Comparison of ENCODE assay signal across 9 cellular contexts in the genomic region with DNA sequence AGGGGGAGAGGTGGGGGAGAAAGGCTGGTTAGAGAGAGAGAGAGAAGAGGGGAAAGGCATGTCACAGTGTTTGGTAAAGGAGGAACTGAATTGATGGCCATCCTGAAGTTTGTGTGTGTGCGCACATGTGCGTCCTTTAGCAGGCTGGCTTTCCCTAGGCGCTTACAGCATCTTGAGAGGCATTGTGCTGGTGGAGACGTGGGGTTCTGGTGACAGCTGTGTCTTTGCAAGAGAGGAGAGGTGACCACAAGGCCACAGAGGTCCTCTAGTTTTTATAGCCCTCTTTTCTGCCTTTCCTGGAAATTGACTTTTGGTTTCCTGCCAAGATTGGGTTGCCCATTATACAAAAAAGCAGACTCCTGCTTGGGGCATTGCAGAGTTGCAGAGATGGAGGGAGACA.
DNase-seq lines count a peak whose midpoint lies in the region; ATAC-seq, FAIRE-seq and TF ChIP-seq lines count a peak whose summit lies in the region.
"Had no signal": no experiment of that assay in that cellular context is flagged by ENCODE, and none has a peak within 500 bp of the region (broad histone marks: within the 10 kb centered on the region; RNA-seq: fewer than 3 reads in every experiment).

No MANE protein-coding gene starts in this region.

- H3K27ac ChIP-seq in H1 (ENCODE audit: low read depth, low read length) (no peak overlapping the region), skin epidermis (peak overlapping the region in 15 of 21 experiments; percentile 8 to 92 (median 64)), transverse colon (peak overlapping the region in 1 of 4 donors; percentile 38)
- H3K27ac ChIP-seq: 22Rv1 had no signal

- in situ Hi-C loops in transverse colon (cut with MboI; ENCODE audit: low pct_ligation_motif_present in 1 of 4, low pct_unique_long_range_greater_than_20kb in 1 of 4, low sequenced_read_pairs in 3 of 4) = no loop called here

- H2AFZ ChIP-seq in H1 (ENCODE audit: low read length) = peak overlapping the region; percentile 93

- H3K27me3 ChIP-seq in H1 (replicated peaks in 1 of 4; ENCODE audit: control insufficient read depth in 3 of 4, extremely low read depth in 1 of 4, insufficient read depth in 3 of 4, low read length in 3 of 4) (peaks cover 0 to 11% (median 8%) of the 10 kb centered on the region in 4 experiments; a peak in 5 of 7 replicates), transverse colon (no peaks in the 10 kb centered on the region)

- H2BK20ac ChIP-seq in H1 (ENCODE audit: low read length) = no peak overlapping the region

- intact Hi-C loops in transverse colon (cut with DNase I; ENCODE audit: low total_unique reads) = no loop called here

- no peak overlapping the region for H3K56ac ChIP-seq in H1 (replicated peaks; ENCODE audit: insufficient read length, low read depth, low read length)

- WGBS in H1 (ENCODE audit: extremely low coverage in 1 of 2, insufficient coverage in 1 of 2, insufficient read length in 1 of 2, insufficient replicate concordance in 2 of 2, low coverage in 1 of 2, low lambda C conversion rate in 2 of 2, missing lambda C conversion rate in 1 of 2), 2 experiments = 82% methylated on average over 4 of the region's 4 CpGs; no CpG with 5 or more reads in 1 of the 2 experiments
- WGBS in transverse colon (ENCODE audit: low coverage in 1 of 2), 2 donors = 67 to 80% methylated on average over 1 to 4 of the region's 4 CpGs

- no peak for FAIRE-seq in H1 (lab: Jason Lieb, UNC)

- H3K79me1 ChIP-seq in H1 (ENCODE audit: low read depth, low read length) = no peaks in the 10 kb centered on the region

- H3K4ac ChIP-seq in H1 (replicated peaks; ENCODE audit: insufficient read length, low read depth, low read length) = no peak overlapping the region

- peaks cover 5 to 8% of the 10 kb centered on the region in 2 experiments for H3K9me3 ChIP-seq in H1 (ENCODE audit: insufficient read depth in 2 of 2, low read depth in 1 of 2, low read length in 1 of 2)
- peaks cover 0 to 3% of the 10 kb centered on the region in 2 donors for H3K9me3 ChIP-seq in transverse colon

- peak overlapping the region; percentile 77 to 79 for H3K4me2 ChIP-seq in H1 (ENCODE audit: insufficient read depth in 1 of 2, low read depth in 2 of 2, low read length in 2 of 2)

- no peak overlapping the region for H2AK5ac ChIP-seq in H1 (ENCODE audit: low read depth, low read length)

- H3K18ac ChIP-seq in H1 (ENCODE audit: extremely low read depth, low read length) = no peak overlapping the region

- H3K23me2 ChIP-seq in H1 (ENCODE audit: low read depth, low read length) = peaks cover 7% of the 10 kb centered on the region

- H3K4me1 ChIP-seq in H1 (replicated peaks in 1 of 4; ENCODE audit: control insufficient read depth in 3 of 4, insufficient read depth in 4 of 4, low read length in 3 of 4) = peaks cover 0 to 9% (median 3%) of the 10 kb centered on the region in 4 experiments; a peak in 2 of 7 replicates
- peaks cover 0 to 14% (median 0%) of the 10 kb centered on the region in 4 donors for H3K4me1 ChIP-seq in transverse colon

- H4K5ac ChIP-seq in H1 (ENCODE audit: insufficient read length, low read depth, low read length) = no peak overlapping the region

- TF ChIP-seq RAD21 in H1 (IDR thresholded peaks at IDR 0.05 in 1 of 2, conservative IDR thresholded peaks at IDR 0.05 in 1 of 2; ENCODE audit: low read depth in 2 of 2, low read length in 2 of 2) = no peak

- H3K23ac ChIP-seq in H1 (ENCODE audit: insufficient read length) = no peak overlapping the region

- no peak overlapping the region for H3K9ac ChIP-seq in H1 (replicated peaks in 1 of 4; ENCODE audit: extremely low read depth in 1 of 4, low read depth in 3 of 4, low read length in 3 of 4)

- ATAC-seq in HG03095 (IDR thresholded peaks at IDR 0.05; ENCODE audit: unreplicated experiment) = no peak

- CTCF ChIA-PET in H1 (lab: Charles Lee; ENCODE audit: partially characterized antibody) = interaction anchor here (1.2 kb wide), 1 partner anchor 12 kb away, joined by 3 read pairs; no protein-coding TSS in a partner anchor

- TF ChIP-seq CTCF in H1 (IDR thresholded peaks at IDR 0.05; ENCODE audit: control extremely low read depth in 1 of 3, insufficient read depth in 1 of 3, low read depth in 1 of 3, low read length in 3 of 3) = no peak
- TF ChIP-seq CTCF in transverse colon (IDR thresholded peaks at IDR 0.05) = no peak

- no peak overlapping the region for H3K14ac ChIP-seq in H1 (ENCODE audit: insufficient read length)

- H2BK15ac ChIP-seq in H1 (ENCODE audit: low read length) = 0 out of 2 replicates have a peak overlapping the region, but pooled peaks have one; percentile 4

- DNase-seq in DMS153 treated with DMSO at 0.1 percent for 48 hours (lab: John Stamatoyannopoulos, UW; ENCODE audit: unreplicated experiment) = peak; percentile 57
- no peak for DNase-seq in DMS153 (lab: John Stamatoyannopoulos, UW)
- DNase-seq in NCI-H2029 (lab: John Stamatoyannopoulos, UW) = peak; percentile 29
- no peak for DNase-seq in H1 (ENCODE audit: low read depth in 1 of 2, low spot score in 2 of 2)
- DNase-seq in NCI-H774 (lab: John Stamatoyannopoulos, UW) = no peak
- no peak for DNase-seq in transverse colon

- H4K8ac ChIP-seq in H1 (ENCODE audit: extremely low read depth, insufficient read depth, low read length) = no peak overlapping the region

- H2BK12ac ChIP-seq in H1 (ENCODE audit: low read depth, low read length) = peak overlapping the region; percentile 4; the same call in 1 of the 2 replicates

- H4K91ac ChIP-seq in H1 (replicated peaks; ENCODE audit: insufficient read length, low read length) = no peak overlapping the region

- TF ChIP-seq POLR2A in H1 (IDR thresholded peaks at IDR 0.05; ENCODE audit: control extremely low read depth in 1 of 2, low read depth in 2 of 2, low read length in 2 of 2) (no peak), transverse colon (IDR thresholded peaks at IDR 0.05) (no peak)

- H3K4me3 ChIP-seq in H1 (ENCODE audit: extremely low read depth in 1 of 4, insufficient read depth in 2 of 4, low read depth in 3 of 4, low read length in 4 of 4) (peak overlapping the region in 2 of 4 experiments; percentile 27 to 55; a peak in 5 of 8 replicates), skin epidermis (peak overlapping the region in 5 of 7 experiments; percentile 9 to 30 (median 24)), transverse colon (peak overlapping the region in 2 of 4 donors; percentile 1 to 34)

- H2BK120ac ChIP-seq in H1 (replicated peaks; ENCODE audit: low read depth, low read length) = no peak overlapping the region

- TF ChIP-seq EP300 in H1 (IDR thresholded peaks at IDR 0.05; ENCODE audit: borderline replicate concordance in 1 of 2, low read depth in 2 of 2, low read length in 2 of 2) (no peak), transverse colon (IDR thresholded peaks at IDR 0.05; ENCODE audit: low read depth) (no peak)

- no peak overlapping the region for H2BK5ac ChIP-seq in H1 (ENCODE audit: low read depth, low read length)

- POLR2A ChIA-PET in H1 (lab: Charles Lee; ENCODE audit: partially characterized antibody) = no interaction called here

- H3K36me3 ChIP-seq in H1 (ENCODE audit: control insufficient read depth in 2 of 4, insufficient read depth in 4 of 4, low read length in 3 of 4) (no peaks in the 10 kb centered on the region), transverse colon (no peaks in the 10 kb centered on the region)

- H4K20me1 ChIP-seq in H1 (replicated peaks in 1 of 2; ENCODE audit: control insufficient read depth in 1 of 2, insufficient read depth in 2 of 2, low read length in 2 of 2) = no peaks in the 10 kb centered on the region

- H3K79me2 ChIP-seq in H1 (ENCODE audit: control insufficient read depth in 1 of 2, insufficient read depth in 2 of 2, low read length in 2 of 2) = no peaks in the 10 kb centered on the region

TF ChIP-seq in H1, 55 proteins besides CTCF, POLR2A, EP300 and RAD21:
- TF ChIP-seq CREB1 (IDR thresholded peaks at IDR 0.05) (no peak), TAF7 (optimal IDR thresholded peaks at IDR 0.05; ENCODE audit: borderline replicate concordance, low read depth, low read length) (no peak), NANOG (IDR thresholded peaks at IDR 0.05; ENCODE audit: insufficient read depth, low read depth, low read length, poor library complexity, severe bottlenecking) (no peak), RNF2 (IDR thresholded peaks at IDR 0.05; ENCODE audit: borderline replicate concordance, low read depth, low read length, missing control alignments, poor library complexity, severe bottlenecking) (no peak), SIX5 (IDR thresholded peaks at IDR 0.05; ENCODE audit: low read depth, low read length) (no peak), TAF1 (IDR thresholded peaks at IDR 0.05; ENCODE audit: low read depth, low read length) (no peak), HDAC6 (IDR thresholded peaks at IDR 0.05; ENCODE audit: low read depth, low read length) (no peak), BRCA1 (IDR thresholded peaks at IDR 0.05; ENCODE audit: low read depth, low read length) (no peak), ASH2L (IDR thresholded peaks at IDR 0.05; ENCODE audit: low read length) (no peak), YY1 (IDR thresholded peaks at IDR 0.05; ENCODE audit: low read depth, low read length) (no peak), POU5F1 (IDR thresholded peaks at IDR 0.05; ENCODE audit: low read depth, low read length) (no peak), BACH1 (IDR thresholded peaks at IDR 0.05; ENCODE audit: low read length) (no peak), CHD1 (IDR thresholded peaks at IDR 0.05; ENCODE audit: low read depth, low read length) (no peak), TEAD4 (IDR thresholded peaks at IDR 0.05; ENCODE audit: low read depth, low read length) (no peak), PHF8 (conservative IDR thresholded peaks at IDR 0.05; ENCODE audit: low read depth, low read length) (no peak), JUN (IDR thresholded peaks at IDR 0.05; ENCODE audit: low read depth, low read length) (no peak)
- TF ChIP-seq, protein P1, sequence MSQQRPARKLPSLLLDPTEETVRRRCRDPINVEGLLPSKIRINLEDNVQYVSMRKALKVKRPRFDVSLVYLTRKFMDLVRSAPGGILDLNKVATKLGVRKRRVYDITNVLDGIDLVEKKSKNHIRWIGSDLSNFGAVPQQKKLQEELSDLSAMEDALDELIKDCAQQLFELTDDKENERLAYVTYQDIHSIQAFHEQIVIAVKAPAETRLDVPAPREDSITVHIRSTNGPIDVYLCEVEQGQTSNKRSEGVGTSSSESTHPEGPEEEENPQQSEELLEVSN (IDR thresholded peaks at IDR 0.05) = no peak

Comparison
In these comparisons a context has a peak if more than half of its experiments do, and no peak if none do; other contexts are left out.
1. DNase-seq: peak in DMS153 treated with DMSO at 0.1 percent for 48 hours (single experiment) and NCI-H2029 (single experiment); none in DMS153 (single experiment), H1 (0 of 2), NCI-H774 (single experiment) and transverse colon (single experiment).